In the genomic region with DNA sequence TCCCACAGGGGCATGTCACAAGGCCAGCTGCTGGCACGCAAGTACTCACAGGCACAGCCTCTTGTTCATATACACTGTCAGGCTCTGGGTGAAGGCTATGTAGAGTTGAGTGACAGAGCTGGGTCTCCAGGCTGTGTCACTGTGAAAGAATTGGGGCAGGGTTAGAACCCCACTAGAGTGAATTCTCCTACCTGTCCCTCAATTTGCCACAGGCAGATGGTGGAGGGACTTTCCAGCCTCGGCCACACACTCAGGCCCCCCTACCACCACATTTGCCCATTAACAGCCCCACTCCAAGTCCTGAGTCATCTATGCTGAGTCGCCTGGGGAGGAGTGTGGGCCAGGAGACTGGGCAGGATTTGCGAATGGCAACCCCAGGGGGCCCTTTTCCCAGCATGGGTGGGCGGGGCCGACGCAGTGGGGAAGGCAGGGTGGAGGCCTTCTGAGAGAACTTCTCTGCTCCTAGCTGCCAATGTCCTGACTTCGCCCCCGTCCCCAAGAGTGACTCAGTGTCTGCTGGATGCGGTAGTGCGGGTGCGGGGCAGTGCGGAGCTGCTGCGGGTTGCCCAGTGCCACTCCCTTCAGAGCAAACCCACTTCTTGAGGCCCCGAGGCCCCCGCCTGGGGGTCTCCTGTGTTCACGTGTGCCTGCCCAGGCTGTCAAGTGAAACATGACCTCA, we compare ENCODE assay signal across 8 cellular contexts. TPM values are rescaled to one million over a fixed set of nuclear protein-coding genes. Genes with fewer than 3 reads are reported as not detected.
A peak's percentile ranks its signal among the peaks of the same experiment; 100 is the strongest.
DNase-seq lines count a peak whose midpoint lies in the region; ATAC-seq and TF ChIP-seq lines count a peak whose summit lies in the region.

No MANE protein-coding gene starts in this region.

- H3K27me3 ChIP-seq in H7 (ENCODE audit: control insufficient read depth, insufficient read depth, low read length) (peaks cover 34% of the 10 kb centered on the region), WERI-Rb-1 (ENCODE audit: insufficient read depth, low read depth, severe bottlenecking) (no peaks in the 10 kb centered on the region), stomach (peaks cover 0 to 48% (median 35%) of the 10 kb centered on the region in 3 donors)

- DNase-seq in COR-L47 (lab: John Stamatoyannopoulos, UW) (peak; percentile 44), H7 (peak; percentile 82), WERI-Rb-1 (peak; percentile 93), hepatic stellate cell (ENCODE audit: low spot score) (peak; percentile 90), stomach (no peak), DMS79 (lab: John Stamatoyannopoulos, UW) (no peak), left colon (no peak)

- peaks cover 24 to 45% (median 40%) of the 10 kb centered on the region in 4 donors for H3K4me1 ChIP-seq in stomach

- no peaks in the 10 kb centered on the region for H3K9me3 ChIP-seq in WERI-Rb-1 (ENCODE audit: severe bottlenecking)
- H3K9me3 ChIP-seq in stomach, result no peaks in the 10 kb centered on the region

- H3K27ac ChIP-seq in WERI-Rb-1, result peak overlapping the region; percentile 99
- H3K27ac ChIP-seq in stomach, result peak overlapping the region in 3 of 5 donors; percentile 39 to 73 (median 67)

- peak overlapping the region; percentile 0; the same call in 1 of the 2 replicates for H3K4me3 ChIP-seq in H7 (ENCODE audit: insufficient read depth, low read depth, low read length)
- peak overlapping the region; percentile 30 for H3K4me3 ChIP-seq in WERI-Rb-1 (ENCODE audit: low read depth, low read length)
- no peak overlapping the region for H3K4me3 ChIP-seq in stomach

- WGBS in stomach, 5 donors, result 31 to 46% (median 41%) methylated on average over 9 to 17 of the region's 17 CpGs

- TF ChIP-seq EP300 in stomach (IDR thresholded peaks at IDR 0.05), result no peak

- no peak for TF ChIP-seq CTCF in WERI-Rb-1 (IDR thresholded peaks at IDR 0.05; ENCODE audit: low read depth, low read length)
- no peak for TF ChIP-seq CTCF in stomach (IDR thresholded peaks at IDR 0.05)

- H3K36me3 ChIP-seq in H7 (replicated peaks; ENCODE audit: control insufficient read depth, insufficient read depth, low read length) (no peaks in the 10 kb centered on the region), WERI-Rb-1 (no peaks in the 10 kb centered on the region), stomach (no peaks in the 10 kb centered on the region)

- ATAC-seq in GM21381 (IDR thresholded peaks at IDR 0.05; ENCODE audit: unreplicated experiment), result no peak
- ATAC-seq in left colon, result no peak

- intact Hi-C loops in stomach (cut with DNase I; ENCODE audit: low total_unique reads), result no loop called here
- intact Hi-C loops in left colon (cut with DNase I, micrococcal nuclease), result no loop called here

- TF ChIP-seq POLR2A in stomach (IDR thresholded peaks at IDR 0.05), result no peak

RNA-seq across cellular contexts. Expression of a gene that starts 50.3 kb away (rescaled TPM):
- total RNA-seq in H7 (2014; rRNA removed; shearing (Covaris generic)), result 0.10 and 0.33 TPM in 2 replicates
- total RNA-seq in stomach (under 1 TPM in 1 of 5 donors, not detected in 4; 0.73 TPM), left colon (under 1 TPM in 1 of 2 donors, not detected in 1; 0.08 TPM)
- polyA plus RNA-seq in stomach, result under 1 TPM in 1 of 3 donors, not detected in 2; 0.05 TPM

Comparison
In these comparisons a context has a peak if more than half of its experiments do, and no peak if none do; other contexts are left out.
1. DNase-seq: peak in COR-L47 (single experiment), H7 (single experiment), WERI-Rb-1 (single experiment) and hepatic stellate cell (single experiment); none in stomach (single experiment), DMS79 (single experiment) and left colon (0 of 2).
2. H3K4me3 ChIP-seq: peak in H7 (single experiment) and WERI-Rb-1 (single experiment); none in stomach (0 of 4).